27 cellular contexts compared by ENCODE assay signal in genomic region chr14:78222746-78223145, GRCh38. TPM values are rescaled to one million over a fixed set of nuclear protein-coding genes. Genes with fewer than 3 reads are reported as not detected.
DNase-seq lines count a peak whose midpoint lies in the region; ATAC-seq, FAIRE-seq and TF ChIP-seq lines count a peak whose summit lies in the region.
"Had no signal": no experiment of that assay in that cellular context is flagged by ENCODE, and none has a peak within 500 bp of the region (broad histone marks: within the 10 kb centered on the region; RNA-seq: fewer than 3 reads in every experiment).

No MANE protein-coding gene starts in this region.

- no peaks in the 10 kb centered on the region for H3K27me3 ChIP-seq in keratinocyte (ENCODE audit: control insufficient read depth, extremely low read depth, insufficient read depth, low read length)
- H3K27me3 ChIP-seq: BE2C, BLaER1 had no signal

- H3K9ac ChIP-seq in keratinocyte (ENCODE audit: control insufficient read depth, extremely low read depth, insufficient read depth, low read length), result no peak overlapping the region
- H3K9ac ChIP-seq: BLaER1 had no signal

- no peaks in the 10 kb centered on the region for H3K79me2 ChIP-seq in keratinocyte (ENCODE audit: control insufficient read depth, insufficient read depth, low read length)

- no peak overlapping the region for H3K4me2 ChIP-seq in keratinocyte (ENCODE audit: control insufficient read depth, extremely low read depth, insufficient read depth, low read depth, low read length)
- H3K4me2 ChIP-seq: BLaER1 had no signal

- DNase-seq in epithelial cell of esophagus (ENCODE audit: low read depth) (peak; percentile 22), keratinocyte (ENCODE audit: low read depth, low spot score) (peak; percentile 26), UCSD-AML1 (lab: John Stamatoyannopoulos, UW; ENCODE audit: unreplicated experiment) (no peak), NCI-H2081 treated with DMSO at 0.1 percent for 48 hours (lab: John Stamatoyannopoulos, UW) (no peak)
- DNase-seq: 8988T; ACHN; BE2C; C1 segment of cervical spinal cord; CD4-positive, alpha-beta memory T cell; CD4-positive, CD25-positive, alpha-beta regulatory T cell; CD8-positive, alpha-beta memory T cell; COR-L47; DMS 273 treated with DMSO at 0.1 percent for 48 hours; DMS153; DMS53; DMS79; DND-41; EL; GDM1 had no signal

- ATAC-seq in GM18868 (IDR thresholded peaks at IDR 0.05; ENCODE audit: unreplicated experiment), result no peak
- ATAC-seq: GM12878 had no signal

- no peaks in the 10 kb centered on the region for H3K9me1 ChIP-seq in keratinocyte (ENCODE audit: control insufficient read depth, extremely low read depth, insufficient read depth, low read length)

- H2AFZ ChIP-seq in keratinocyte (ENCODE audit: control insufficient read depth, low read length), result no peak overlapping the region

- no peak for FAIRE-seq in keratinocyte (lab: Jason Lieb, UNC)
- FAIRE-seq: A204.1, GM12878, GM12892, GM18507, GM19239 had no signal

- H3K27ac ChIP-seq in keratinocyte (ENCODE audit: control insufficient read depth, insufficient read depth, low read length), result no peak overlapping the region
- H3K27ac ChIP-seq: BLaER1 had no signal

- no peaks in the 10 kb centered on the region for H4K20me1 ChIP-seq in keratinocyte (ENCODE audit: control insufficient read depth, extremely low read depth, insufficient read depth, low read length)
- H4K20me1 ChIP-seq: BLaER1 had no signal

- no peaks in the 10 kb centered on the region for H3K9me3 ChIP-seq in keratinocyte (ENCODE audit: control insufficient read depth, low read depth, low read length)
- H3K9me3 ChIP-seq: BE2C, BLaER1 had no signal

- TF ChIP-seq CTCF in epithelial cell of esophagus (IDR thresholded peaks at IDR 0.05; ENCODE audit: insufficient read depth, low read depth, low read length, missing control alignments) (no peak), keratinocyte (optimal IDR thresholded peaks at IDR 0.05 in 1 of 3, IDR thresholded peaks at IDR 0.05 in 1 of 3, conservative IDR thresholded peaks at IDR 0.05 in 1 of 3; ENCODE audit: extremely low read depth in 1 of 3, insufficient read depth in 2 of 3, low read length in 3 of 3) (no peak)

- H3K4me1 ChIP-seq in keratinocyte (ENCODE audit: control insufficient read depth, extremely low read depth, insufficient read depth, low read length), result peaks cover 7% of the 10 kb centered on the region
- H3K4me1 ChIP-seq: BE2C, BLaER1 had no signal

- no peaks in the 10 kb centered on the region for H3K36me3 ChIP-seq in keratinocyte (ENCODE audit: control insufficient read depth in 2 of 2, extremely low read depth in 1 of 2, insufficient read depth in 2 of 2, low read length in 2 of 2)
- H3K36me3 ChIP-seq: BE2C, BLaER1 had no signal

- dilution Hi-C loops in keratinocyte (cut with MboI; ENCODE audit: extremely low pct_ligation_motif_present, low sequenced_read_pairs), result no loop called here

- H3K4me3 ChIP-seq in epithelial cell of esophagus (ENCODE audit: low read length) (no peak overlapping the region), keratinocyte (ENCODE audit: control insufficient read depth in 2 of 3, extremely low read depth in 1 of 3, insufficient read depth in 2 of 3, low read depth in 1 of 3, low read length in 3 of 3) (no peak overlapping the region)
- H3K4me3 ChIP-seq: BLaER1, GM12878 had no signal

RNA-seq across cellular contexts. Expression of gene NRXN3, which starts 52.6 kb away (rescaled TPM):
- polyA plus RNA-seq in keratinocyte, result 0.41 to 1.6 TPM (median 0.89 TPM) in 3 replicates
- 0.19 TPM for polyA plus RNA-seq in keratinocyte (2011; ENCODE audit: low read depth)
- 0.23 and 0.47 TPM in 2 replicates for polyA plus RNA-seq in keratinocyte (2011; cell fraction: cytosol; rRNA removed)
- 1.4 and 2.0 TPM in 2 replicates for polyA plus RNA-seq in keratinocyte (2011; cell fraction: nucleus; rRNA removed)
- polyA plus RNA-seq in keratinocyte (2012; ENCODE audit: low replicate concordance), result 0.17 and 0.85 TPM in 2 replicates
- polyA minus RNA-seq in keratinocyte, result 0.82 to 2.3 TPM (median 2.2 TPM) in 3 replicates
- polyA minus RNA-seq in keratinocyte (2011; cell fraction: cytosol; rRNA and poly(A)+ RNA removed), result not detected
- polyA minus RNA-seq in keratinocyte (2011; cell fraction: nucleus; rRNA and poly(A)+ RNA removed), result 2.0 and 2.7 TPM in 2 replicates
- polyA plus RNA-seq: CD14-positive monocyte; CD4-positive, alpha-beta memory T cell; CD4-positive, CD25-positive, alpha-beta regulatory T cell; CD8-positive, alpha-beta memory T cell had no signal

Comparison
In these comparisons a context has a peak if more than half of its experiments do, and no peak if none do; other contexts are left out.
1. DNase-seq: peak in epithelial cell of esophagus (single experiment) and keratinocyte (single experiment); none in UCSD-AML1 (single experiment) and NCI-H2081 treated with DMSO at 0.1 percent for 48 hours (single experiment).